In the genomic region with DNA sequence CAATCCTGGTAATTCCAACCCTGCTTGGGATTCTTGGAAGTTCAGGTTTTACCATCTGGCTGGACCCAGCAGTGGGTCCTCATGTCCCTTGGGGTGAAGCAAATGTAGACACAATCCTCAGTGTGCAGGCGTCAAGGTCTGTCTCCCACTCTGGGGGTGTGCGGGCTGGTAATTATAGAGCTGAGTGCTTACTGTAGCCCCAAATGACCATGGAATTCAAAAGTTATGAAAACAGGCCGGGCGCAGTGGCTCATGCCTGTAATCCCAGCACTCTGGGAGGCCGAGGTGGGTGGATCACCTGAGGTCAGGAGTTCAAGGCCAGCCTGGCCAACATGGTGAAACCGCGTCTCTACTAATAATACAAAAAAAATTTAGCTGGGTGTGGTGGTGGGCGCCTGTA, we compare ENCODE assay signal across 5 cellular contexts. TPM values are rescaled to one million over a fixed set of nuclear protein-coding genes. Genes with fewer than 3 reads are reported as not detected.
"Had no signal": no experiment of that assay in that cellular context is flagged by ENCODE, and none has a peak within 500 bp of the region (broad histone marks: within the 10 kb centered on the region; RNA-seq: fewer than 3 reads in every experiment).

No MANE protein-coding gene starts in this region.

RNA-seq across cellular contexts. Expression of a gene that starts 22.2 kb away (rescaled TPM):
- total RNA-seq: HT-29, LHCN-M2, Right ventricle myocardium superior, SJSA1 had no signal

RNA-seq across cellular contexts. Expression of a gene that starts 23.8 kb away (rescaled TPM):
- total RNA-seq: LHCN-M2, Right ventricle myocardium superior, SJSA1 had no signal

RNA-seq across cellular contexts. Expression of a gene that starts 40.4 kb away (rescaled TPM):
- total RNA-seq: HT-29, LHCN-M2, MCF 10A, Right ventricle myocardium superior, SJSA1 had no signal

RNA-seq across cellular contexts. Expression of a gene that starts 53.7 kb away (rescaled TPM):
- total RNA-seq: HT-29, Right ventricle myocardium superior had no signal
